In the genomic region with DNA sequence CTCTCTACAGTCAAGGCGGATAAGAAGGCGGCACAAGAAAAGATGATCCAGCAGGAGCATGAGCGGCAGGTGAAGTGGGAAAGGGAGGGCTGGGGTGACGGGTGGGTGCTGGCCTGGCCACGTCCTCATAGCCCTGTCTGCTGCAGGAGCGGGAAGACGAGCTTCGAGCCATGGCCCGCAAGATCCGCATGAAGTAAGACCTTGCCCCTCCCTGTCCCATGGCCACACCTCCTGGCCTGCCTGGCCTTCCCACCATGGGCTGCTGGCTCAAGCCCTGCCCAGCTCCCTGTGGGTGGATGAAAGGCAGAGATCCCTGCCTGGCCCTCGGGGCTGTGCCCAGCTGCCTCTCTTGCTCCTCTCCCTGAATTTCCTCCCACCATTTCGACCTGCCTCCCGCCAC, we compare ENCODE assay signal across 12 cellular contexts. TPM values are rescaled to one million over a fixed set of nuclear protein-coding genes. Genes with fewer than 3 reads are reported as not detected.
DNase-seq lines count a peak whose midpoint lies in the region; ATAC-seq, FAIRE-seq and TF ChIP-seq lines count a peak whose summit lies in the region.
"Had no signal": no experiment of that assay in that cellular context is flagged by ENCODE, and none has a peak within 500 bp of the region (broad histone marks: within the 10 kb centered on the region; RNA-seq: fewer than 3 reads in every experiment).

No MANE protein-coding gene starts in this region.

- peaks cover 82% of the 10 kb centered on the region for H3K36me3 ChIP-seq in suprapubic skin

- H3K4me3 Mint-ChIP-seq in activated CD8-positive, alpha-beta T cell treated with anti-CD3 and anti-CD28 coated beads, Interleukin-2, amount 10 ng/mL, durations not matched to agents 7 days and 5 days = no peak overlapping the region
- H3K4me3 Mint-ChIP-seq in activated CD8-positive, alpha-beta T cell treated with anti-CD3 and anti-CD28 coated beads for 36 hours = no peak overlapping the region
- H3K4me3 Mint-ChIP-seq in T-helper 17 cell = peak overlapping the region; percentile 36

- no peaks in the 10 kb centered on the region for H3K27me3 Mint-ChIP-seq in activated CD8-positive, alpha-beta T cell treated with anti-CD3 and anti-CD28 coated beads, Interleukin-2, amount 10 ng/mL, durations not matched to agents 7 days and 5 days (ENCODE audit: low read depth)
- H3K27me3 Mint-ChIP-seq in activated CD8-positive, alpha-beta T cell treated with anti-CD3 and anti-CD28 coated beads for 36 hours = no peaks in the 10 kb centered on the region
- H3K27me3 Mint-ChIP-seq in T-helper 17 cell = no peaks in the 10 kb centered on the region

- H3K4me1 ChIP-seq in suprapubic skin = peaks cover 28% of the 10 kb centered on the region

- H3K27me3 ChIP-seq in suprapubic skin = no peaks in the 10 kb centered on the region

- peak; percentile 5 for ATAC-seq in activated CD8-positive, alpha-beta T cell treated with anti-CD3 and anti-CD28 coated beads, Interleukin-2, amount 10 ng/mL, durations not matched to agents 7 days and 5 days
- ATAC-seq in activated CD8-positive, alpha-beta T cell treated with anti-CD3 and anti-CD28 coated beads for 36 hours = no peak
- no peak for ATAC-seq in T-helper 17 cell

- peaks cover 2% of the 10 kb centered on the region for H3K4me1 Mint-ChIP-seq in activated CD8-positive, alpha-beta T cell treated with anti-CD3 and anti-CD28 coated beads, Interleukin-2, amount 10 ng/mL, durations not matched to agents 7 days and 5 days (ENCODE audit: low read depth)
- H3K4me1 Mint-ChIP-seq in activated CD8-positive, alpha-beta T cell treated with anti-CD3 and anti-CD28 coated beads for 36 hours (ENCODE audit: low read depth) = no peaks in the 10 kb centered on the region
- H3K4me1 Mint-ChIP-seq in T-helper 17 cell = no peaks in the 10 kb centered on the region

- H3K27ac ChIP-seq in suprapubic skin = peak overlapping the region; percentile 31
- H3K27ac ChIP-seq: SK-N-MC had no signal

- intact Hi-C loops in activated CD8-positive, alpha-beta T cell treated with anti-CD3 and anti-CD28 coated beads for 36 hours (cut with micrococcal nuclease) = no loop called here

- no peak for DNase-seq in activated CD8-positive, alpha-beta T cell treated with anti-CD3 and anti-CD28 coated beads, Interleukin-2, amount 10 ng/mL, durations not matched to agents 7 days and 5 days
- no peak for DNase-seq in activated CD8-positive, alpha-beta T cell treated with anti-CD3 and anti-CD28 coated beads for 36 hours
- DNase-seq in T-helper 17 cell (no peak), fibroblast of the aortic adventitia (ENCODE audit: low read depth) (peak; percentile 20), suprapubic skin (ENCODE audit: low spot score in 2 of 2) (no peak), anterior cingulate cortex (lab: John Stamatoyannopoulos, UW) (no peak), GM19239 (ENCODE audit: insufficient read length, low spot score) (no peak), RCC 7860 (ENCODE audit: low spot score) (no peak)
- DNase-seq: NCI-H1417 treated with DMSO at 0.1 percent for 48 hours had no signal

- no peak for TF ChIP-seq POLR2A in suprapubic skin (IDR thresholded peaks at IDR 0.05)

- WGBS in suprapubic skin = 55% methylated on average over 13 of the region's 13 CpGs

- POLR2A ChIA-PET in activated CD8-positive, alpha-beta T cell treated with anti-CD3 and anti-CD28 coated beads, Interleukin-2, amount 10 ng/mL, durations not matched to agents 7 days and 5 days (lab: Charles Lee) = no interaction called here
- POLR2A ChIA-PET in activated CD8-positive, alpha-beta T cell treated with anti-CD3 and anti-CD28 coated beads for 36 hours (lab: Charles Lee) = interaction anchor here (1.1 kb wide), 1 partner anchor 68 kb away, joined by 3 read pairs; the partner anchor contains the start of gene RELB

- no peaks in the 10 kb centered on the region for H3K9me3 Mint-ChIP-seq in activated CD8-positive, alpha-beta T cell treated with anti-CD3 and anti-CD28 coated beads, Interleukin-2, amount 10 ng/mL, durations not matched to agents 7 days and 5 days (ENCODE audit: insufficient read depth)
- no peaks in the 10 kb centered on the region for H3K9me3 Mint-ChIP-seq in activated CD8-positive, alpha-beta T cell treated with anti-CD3 and anti-CD28 coated beads for 36 hours

- no peak for TF ChIP-seq EP300 in suprapubic skin (IDR thresholded peaks at IDR 0.05)

- H3K4me3 ChIP-seq in fibroblast of the aortic adventitia (ENCODE audit: low read depth, low read length) (no peak overlapping the region), suprapubic skin (no peak overlapping the region)
- H3K4me3 ChIP-seq: SK-N-MC had no signal

- H3K27ac Mint-ChIP-seq in activated CD8-positive, alpha-beta T cell treated with anti-CD3 and anti-CD28 coated beads, Interleukin-2, amount 10 ng/mL, durations not matched to agents 7 days and 5 days = no peak overlapping the region
- no peak overlapping the region for H3K27ac Mint-ChIP-seq in activated CD8-positive, alpha-beta T cell treated with anti-CD3 and anti-CD28 coated beads for 36 hours
- peak overlapping the region; percentile 49 for H3K27ac Mint-ChIP-seq in T-helper 17 cell

- FAIRE-seq in GM19239 (lab: Jason Lieb, UNC) (no peak), RCC 7860 (lab: Jason Lieb, UNC) (no peak)
- FAIRE-seq: colon, urothelium cell line had no signal

- H3K9me3 ChIP-seq in T-helper 17 cell (ENCODE audit: control insufficient read depth, low read length, poor library complexity, severe bottlenecking) (no peaks in the 10 kb centered on the region), suprapubic skin (no peaks in the 10 kb centered on the region)

- CTCF ChIA-PET in activated CD8-positive, alpha-beta T cell treated with anti-CD3 and anti-CD28 coated beads, Interleukin-2, amount 10 ng/mL, durations not matched to agents 7 days and 5 days (lab: Charles Lee) = interaction anchor here (1.5 kb wide), 1 partner anchor 10 kb away, joined by 6 read pairs; no protein-coding TSS in a partner anchor
- CTCF ChIA-PET in activated CD8-positive, alpha-beta T cell treated with anti-CD3 and anti-CD28 coated beads for 36 hours (lab: Charles Lee) = interaction anchor here (1.0 kb wide), 1 partner anchor 19 kb away, joined by 3 read pairs; no protein-coding TSS in a partner anchor

- TF ChIP-seq CTCF in activated CD8-positive, alpha-beta T cell treated with anti-CD3 and anti-CD28 coated beads for 36 hours (IDR thresholded peaks at IDR 0.05) = no peak
- TF ChIP-seq CTCF in fibroblast of the aortic adventitia (IDR thresholded peaks at IDR 0.05; ENCODE audit: insufficient read depth, low read length) (no peak), suprapubic skin (IDR thresholded peaks at IDR 0.05) (no peak)

- peaks cover 36% of the 10 kb centered on the region for H3K36me3 Mint-ChIP-seq in activated CD8-positive, alpha-beta T cell treated with anti-CD3 and anti-CD28 coated beads, Interleukin-2, amount 10 ng/mL, durations not matched to agents 7 days and 5 days (ENCODE audit: low read depth)
- H3K36me3 Mint-ChIP-seq in activated CD8-positive, alpha-beta T cell treated with anti-CD3 and anti-CD28 coated beads for 36 hours (ENCODE audit: low read depth) = peaks cover 21% of the 10 kb centered on the region
- peaks cover 2% of the 10 kb centered on the region for H3K36me3 Mint-ChIP-seq in T-helper 17 cell (ENCODE audit: low read depth)

RNA-seq across cellular contexts. Expression of gene ZNF296, which starts 7.2 kb away (rescaled TPM):
- total RNA-seq in activated CD8-positive, alpha-beta T cell treated with anti-CD3 and anti-CD28 coated beads, Interleukin-2, amount 10 ng/mL, durations not matched to agents 7 days and 5 days = 1 to 10 TPM; 6.2 to 6.3 TPM
- total RNA-seq in activated CD8-positive, alpha-beta T cell treated with anti-CD3 and anti-CD28 coated beads for 36 hours = 1 to 10 TPM; 5.0 to 6.3 TPM
- 1 to 10 TPM; 3.4 to 3.5 TPM for total RNA-seq in T-helper 17 cell
- 0.27 TPM in 1 of 2 replicates, not detected in the other for total RNA-seq in fibroblast of the aortic adventitia (ENCODE audit: low replicate concordance)
- total RNA-seq in suprapubic skin = 1 to 10 TPM; 4.3 to 5.8 (median 4.9) TPM

RNA-seq across cellular contexts. Expression of gene GEMIN7, which starts 10.0 kb away (rescaled TPM):
- 10 to 100 TPM; 30.2 to 31.7 TPM for total RNA-seq in activated CD8-positive, alpha-beta T cell treated with anti-CD3 and anti-CD28 coated beads, Interleukin-2, amount 10 ng/mL, durations not matched to agents 7 days and 5 days
- total RNA-seq in activated CD8-positive, alpha-beta T cell treated with anti-CD3 and anti-CD28 coated beads for 36 hours = 10 to 100 TPM; 44.1 to 46.8 TPM
- total RNA-seq in T-helper 17 cell = 1 to 10 TPM; 8.8 TPM
- 12.6 and 16.0 TPM in 2 replicates for total RNA-seq in fibroblast of the aortic adventitia (ENCODE audit: low replicate concordance)
- 10 to 100 TPM; 18.8 to 29.8 (median 20.5) TPM for total RNA-seq in suprapubic skin

RNA-seq across cellular contexts. Expression of gene PPP1R37, which starts 23.9 kb away (rescaled TPM):
- 10 to 100 TPM; 28.3 to 29.2 TPM for total RNA-seq in activated CD8-positive, alpha-beta T cell treated with anti-CD3 and anti-CD28 coated beads, Interleukin-2, amount 10 ng/mL, durations not matched to agents 7 days and 5 days
- 10 to 100 TPM; 20.9 to 21.2 TPM for total RNA-seq in activated CD8-positive, alpha-beta T cell treated with anti-CD3 and anti-CD28 coated beads for 36 hours
- total RNA-seq in T-helper 17 cell (10 to 100 TPM; 15.2 to 20.9 TPM), fibroblast of the aortic adventitia (ENCODE audit: low replicate concordance) (28.0 and 179 TPM in 2 replicates), suprapubic skin (10 to 100 TPM; 24.6 to 43.1 (median 33.5) TPM)

RNA-seq across cellular contexts. Expression of gene CLASRP, which starts 30.2 kb away (rescaled TPM):
- 10 to 100 TPM; 82.5 to 94.5 TPM for total RNA-seq in activated CD8-positive, alpha-beta T cell treated with anti-CD3 and anti-CD28 coated beads, Interleukin-2, amount 10 ng/mL, durations not matched to agents 7 days and 5 days
- 10 to 100 TPM; 72.7 to 80.5 TPM for total RNA-seq in activated CD8-positive, alpha-beta T cell treated with anti-CD3 and anti-CD28 coated beads for 36 hours
- 100 to 1,000 TPM; 153 to 163 TPM for total RNA-seq in T-helper 17 cell
- total RNA-seq in fibroblast of the aortic adventitia (ENCODE audit: low replicate concordance) = 14.1 and 32.4 TPM in 2 replicates
- 100 to 1,000 TPM in 1 of 4 donors, 10 to 100 TPM in 3; 55.3 to 135 (median 84.3) TPM for total RNA-seq in suprapubic skin
